Comparison of ENCODE assay signal across 3 cellular contexts in the genomic region with DNA sequence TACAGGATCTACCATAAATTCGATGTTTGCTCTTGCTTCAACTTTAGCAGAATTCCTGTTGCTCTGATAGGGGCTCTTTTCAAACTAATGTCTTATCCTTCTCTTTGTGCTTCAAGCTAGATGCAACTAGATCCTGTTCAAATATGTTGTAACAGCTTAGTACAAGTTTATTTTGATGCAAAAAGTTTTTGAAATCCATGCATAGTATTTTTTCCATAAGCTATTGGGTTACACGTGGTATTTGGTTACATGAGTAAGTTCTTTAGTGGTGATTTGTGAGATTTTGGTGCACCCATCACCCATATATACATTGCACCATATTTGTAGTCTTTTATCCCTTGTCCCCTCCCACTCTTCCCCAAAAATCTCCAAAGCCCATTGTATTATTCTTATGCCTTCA.
"Had no signal": no experiment of that assay in that cellular context is flagged by ENCODE, and none has a peak within 500 bp of the region (broad histone marks: within the 10 kb centered on the region; RNA-seq: fewer than 3 reads in every experiment).

No MANE protein-coding gene starts in this region.

- H3K27ac ChIP-seq: HL-60 had no signal

- H3K4me3 ChIP-seq: K562 had no signal

- DNase-seq: IMR-90 had no signal
